ENCODE assay signal across 1 cellular context in the genomic region with DNA sequence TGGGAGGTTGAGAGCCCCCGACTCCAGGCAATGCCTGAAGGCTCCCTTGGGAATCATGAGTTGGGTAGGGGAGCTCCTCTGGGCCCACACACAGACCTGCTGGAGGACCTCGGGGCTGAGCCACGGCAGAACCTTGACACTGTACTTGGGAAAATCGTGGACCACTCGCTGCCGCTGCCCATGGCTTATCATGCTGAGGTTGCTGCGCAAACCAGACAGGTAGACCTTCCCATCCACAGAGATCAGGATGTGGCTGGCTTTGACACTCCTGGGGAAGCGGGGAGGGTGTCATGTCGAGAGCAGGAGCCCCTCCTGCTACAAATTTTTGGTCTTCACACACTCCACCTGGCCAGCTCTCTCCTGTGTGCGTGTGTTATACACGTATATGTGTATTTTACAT.
TF ChIP-seq lines count a peak whose summit lies in the region.

No MANE protein-coding gene starts in this region.

TF ChIP-seq in IMR-90, 13 proteins besides CTCF, POLR2A, EP300 and RAD21:
- TF ChIP-seq CHD1 (IDR thresholded peaks at IDR 0.05; ENCODE audit: low read depth, low read length) (no peak), MXI1 (IDR thresholded peaks at IDR 0.05; ENCODE audit: borderline replicate concordance, low read depth, low read length) (no peak), CEBPB (IDR thresholded peaks at IDR 0.05; ENCODE audit: low read depth, low read length) (no peak), SMC3 (IDR thresholded peaks at IDR 0.05; ENCODE audit: low read depth, low read length) (no peak), RFX5 (IDR thresholded peaks at IDR 0.05; ENCODE audit: low read depth, low read length) (no peak), BHLHE40 (IDR thresholded peaks at IDR 0.05; ENCODE audit: low read depth, low read length) (no peak), ELK1 (IDR thresholded peaks at IDR 0.05; ENCODE audit: borderline replicate concordance, low read depth, low read length) (no peak), MAFK (IDR thresholded peaks at IDR 0.05; ENCODE audit: low read depth, low read length) (no peak), NFE2L2 (IDR thresholded peaks at IDR 0.05; ENCODE audit: low read depth, low read length) (no peak)
- TF ChIP-seq, protein P1, sequence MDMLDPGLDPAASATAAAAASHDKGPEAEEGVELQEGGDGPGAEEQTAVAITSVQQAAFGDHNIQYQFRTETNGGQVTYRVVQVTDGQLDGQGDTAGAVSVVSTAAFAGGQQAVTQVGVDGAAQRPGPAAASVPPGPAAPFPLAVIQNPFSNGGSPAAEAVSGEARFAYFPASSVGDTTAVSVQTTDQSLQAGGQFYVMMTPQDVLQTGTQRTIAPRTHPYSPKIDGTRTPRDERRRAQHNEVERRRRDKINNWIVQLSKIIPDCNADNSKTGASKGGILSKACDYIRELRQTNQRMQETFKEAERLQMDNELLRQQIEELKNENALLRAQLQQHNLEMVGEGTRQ (IDR thresholded peaks at IDR 0.05; ENCODE audit: low read depth, low read length), result no peak
